8 cellular contexts compared by ENCODE assay signal in the genomic region with DNA sequence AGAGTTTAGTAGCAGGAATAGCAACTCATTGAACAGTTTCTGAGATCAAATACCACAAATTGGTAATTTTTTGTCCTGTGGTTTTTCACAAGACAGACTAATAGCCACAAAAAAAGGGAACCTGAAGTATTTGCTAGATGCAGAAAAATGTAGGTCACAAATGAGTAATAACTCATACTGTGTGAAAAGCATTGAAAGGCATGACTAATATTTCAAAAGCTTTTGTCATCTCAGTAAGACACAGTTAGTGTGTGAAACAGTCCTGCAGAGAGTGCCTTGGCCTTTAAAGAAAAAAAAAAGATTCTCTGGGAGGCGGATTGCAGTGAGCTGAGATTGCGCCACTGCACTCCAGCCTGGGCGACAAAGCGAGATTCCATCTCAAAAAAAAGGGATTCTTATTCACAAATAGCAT. TPM values are rescaled to one million over a fixed set of nuclear protein-coding genes. Genes with fewer than 3 reads are reported as not detected.
DNase-seq lines count a peak whose midpoint lies in the region; ATAC-seq, FAIRE-seq and TF ChIP-seq lines count a peak whose summit lies in the region.

No MANE protein-coding gene starts in this region.

- intact Hi-C loops in spleen (cut with DNase I; ENCODE audit: low total_unique reads) = no loop called here

- H3K36me3 ChIP-seq in bronchial epithelial cell (ENCODE audit: control insufficient read depth, insufficient read depth, low read length) (no peaks in the 10 kb centered on the region), spleen (no peaks in the 10 kb centered on the region), MM.1S (replicated peaks; ENCODE audit: insufficient read depth, low read length) (no peaks in the 10 kb centered on the region)

- TF ChIP-seq CTCF in bronchial epithelial cell (IDR thresholded peaks at IDR 0.05; ENCODE audit: insufficient read depth, low read length, severe bottlenecking) (no peak), spleen (IDR thresholded peaks at IDR 0.05 in 8 of 11, conservative IDR thresholded peaks at IDR 0.05 in 3 of 11) (no peak), MM.1S (IDR thresholded peaks at IDR 0.05; ENCODE audit: low read length) (no peak)

- H3K9me3 ChIP-seq in spleen (peaks cover 0 to 17% (median 11%) of the 10 kb centered on the region in 8 donors), MM.1S (replicated peaks; ENCODE audit: insufficient read depth, low read length) (no peaks in the 10 kb centered on the region)

- TF ChIP-seq POLR2A in spleen (IDR thresholded peaks at IDR 0.05) = no peak

- peak; percentile 23 for FAIRE-seq in bronchial epithelial cell (lab: Jason Lieb, UNC)

- H3K27me3 ChIP-seq in bronchial epithelial cell (ENCODE audit: control insufficient read depth, insufficient read depth, low read length) = no peaks in the 10 kb centered on the region
- no peaks in the 10 kb centered on the region for H3K27me3 ChIP-seq in spleen (replicated peaks in 1 of 7)
- no peaks in the 10 kb centered on the region for H3K27me3 ChIP-seq in MM.1S (replicated peaks; ENCODE audit: insufficient read depth, low read length)

- DNase-seq in Ammon's horn (ENCODE audit: low spot score) (peak; percentile 7), bronchial epithelial cell (ENCODE audit: low read depth) (peak; percentile 97), spleen (no peak), cortex of kidney (lab: John Stamatoyannopoulos, UW) (no peak), MM.1S (no peak)
- no peak for DNase-seq in stimulated activated CD4-positive, alpha-beta T cell treated with anti-CD3 and anti-CD28 coated beads, Interleukin-15, amount 100 ng/mL, for 24 hours

- H3K9me2 ChIP-seq in MM.1S (replicated peaks; ENCODE audit: insufficient read depth, low read length) = no peaks in the 10 kb centered on the region

- H3K79me2 ChIP-seq in MM.1S (ENCODE audit: low read length) = no peaks in the 10 kb centered on the region

- 65 to 90% (median 73%) methylated on average over 4 of the region's 4 CpGs for WGBS in spleen, 5 donors

- H3K9ac ChIP-seq in MM.1S (ENCODE audit: low read length) = no peak overlapping the region

- H4K20me1 ChIP-seq in MM.1S (ENCODE audit: insufficient read depth, low read length) = no peaks in the 10 kb centered on the region

- no peaks in the 10 kb centered on the region for H3K4me1 ChIP-seq in spleen
- no peaks in the 10 kb centered on the region for H3K4me1 ChIP-seq in MM.1S (ENCODE audit: low read length)

- H2AFZ ChIP-seq in MM.1S (ENCODE audit: low read length) = no peak overlapping the region

- no peaks in the 10 kb centered on the region for H3F3A ChIP-seq in MM.1S (ENCODE audit: insufficient read depth, low read length)

- H3K4me2 ChIP-seq in MM.1S (ENCODE audit: low read depth, low read length) = no peak overlapping the region

- no peak overlapping the region for H3K27ac ChIP-seq in spleen
- no peak overlapping the region for H3K27ac ChIP-seq in MM.1S (ENCODE audit: low read length)

- H3K4me3 ChIP-seq in bronchial epithelial cell (ENCODE audit: low read depth, low read length) (no peak overlapping the region), spleen (no peak overlapping the region), MM.1S (ENCODE audit: low read length) (no peak overlapping the region)

- ATAC-seq in GM21381 (IDR thresholded peaks at IDR 0.05; ENCODE audit: unreplicated experiment) = peak; percentile 100
- ATAC-seq in HG03520 (IDR thresholded peaks at IDR 0.05; ENCODE audit: unreplicated experiment) = peak; percentile 100

RNA-seq across cellular contexts. Expression of gene SLC25A31, which starts 31.4 kb away (rescaled TPM):
- total RNA-seq in bronchial epithelial cell (not detected in 2 replicates), spleen (not detected)
- under 1 TPM in 1 of 3 donors, not detected in 2; 0.07 TPM for polyA plus RNA-seq in spleen

Comparison
In these comparisons a context has a peak if more than half of its experiments do, and no peak if none do; other contexts are left out.
1. DNase-seq: peak in Ammon's horn (single experiment) and bronchial epithelial cell (single experiment); none in spleen (single experiment), cortex of kidney (single experiment), stimulated activated CD4-positive, alpha-beta T cell treated with anti-CD3 and anti-CD28 coated beads, Interleukin-15, amount 100 ng/mL, for 24 hours (single experiment) and MM.1S (single experiment).